In the genomic region with DNA sequence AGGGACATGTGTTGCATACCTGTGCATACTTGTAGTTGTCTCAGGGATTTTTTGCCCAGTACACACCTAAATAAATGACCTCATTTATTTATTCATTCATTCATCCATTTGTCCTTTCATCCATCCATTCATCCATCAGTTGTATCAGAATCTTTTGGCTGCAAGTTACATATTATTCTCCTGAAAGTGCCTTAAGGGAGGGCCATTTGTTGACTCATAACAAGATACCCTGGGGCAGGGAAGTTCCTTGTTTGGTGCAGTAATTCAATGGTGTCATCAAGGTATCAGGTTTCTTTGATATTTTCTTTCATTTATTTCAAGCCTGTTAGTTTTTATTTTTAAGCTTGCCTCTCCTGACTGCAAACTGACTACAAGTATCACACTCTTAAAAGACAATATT, we compare ENCODE assay signal across 16 cellular contexts.
DNase-seq lines count a peak whose midpoint lies in the region; ATAC-seq and TF ChIP-seq lines count a peak whose summit lies in the region.
"Had no signal": no experiment of that assay in that cellular context is flagged by ENCODE, and none has a peak within 500 bp of the region (broad histone marks: within the 10 kb centered on the region; RNA-seq: fewer than 3 reads in every experiment).

No MANE protein-coding gene starts in this region.

- H4K20me1 ChIP-seq in GM23338 (replicated peaks; ENCODE audit: insufficient read depth) = no peaks in the 10 kb centered on the region
- H4K20me1 ChIP-seq in fibroblast of lung (ENCODE audit: control insufficient read depth, extremely low read depth, insufficient read depth, low read length) = no peaks in the 10 kb centered on the region

- H3K4me2 ChIP-seq in GM23338 = peak overlapping the region; percentile 17; the same call in 1 of the 2 replicates
- no peak overlapping the region for H3K4me2 ChIP-seq in fibroblast of lung (ENCODE audit: extremely low read depth, insufficient read depth, low read length)

- DNase-seq in AG04450 (ENCODE audit: low read depth, low spot score) (peak; percentile 2), GM23338 (ENCODE audit: low spot score) (peak; percentile 16), NCI-H69 (lab: John Stamatoyannopoulos, UW) (peak; percentile 83), fibroblast of lung (ENCODE audit: low read depth in 2 of 2) (peak; percentile 4 to 67), Kasumi-1 (lab: John Stamatoyannopoulos, UW) (no peak), HUDEP-2 (lab: John Stamatoyannopoulos, UW; ENCODE audit: unreplicated experiment in 76 of 76) (no peak)
- DNase-seq: activated B cell treated with CpG ODN at 0.5 μM for 24 hours, immature natural killer cell, NCI-H187 treated with DMSO at 0.1 percent for 48 hours, Right ventricle myocardium superior had no signal

- H3K4me3 Mint-ChIP-seq in GM23338 = no peak overlapping the region
- H3K4me3 Mint-ChIP-seq: activated B cell treated with CpG ODN at 0.5 μM for 24 hours; immature natural killer cell; natural killer cell treated with Interleukin-12 subunit alpha and Interleukin-12 subunit beta and Interleukin-15 and Interleukin-18, amount 100 ng/mL, for 72 hours had no signal

- POLR2A ChIA-PET in AG04450 (lab: Yijun Ruan, JAX) = no interaction called here

- H3K27ac Mint-ChIP-seq in GM23338 = no peak overlapping the region
- H3K27ac Mint-ChIP-seq: activated B cell treated with CpG ODN at 0.5 μM for 24 hours; immature natural killer cell; natural killer cell treated with Interleukin-12 subunit alpha and Interleukin-12 subunit beta and Interleukin-15 and Interleukin-18, amount 100 ng/mL, for 72 hours had no signal

- ATAC-seq in GM23338 (no peak), GM19452 (IDR thresholded peaks at IDR 0.05; ENCODE audit: unreplicated experiment) (no peak), GM19035 (IDR thresholded peaks at IDR 0.05; ENCODE audit: unreplicated experiment) (no peak)
- ATAC-seq: natural killer cell treated with Interleukin-12 subunit alpha and Interleukin-12 subunit beta and Interleukin-15 and Interleukin-18, amount 100 ng/mL, for 72 hours had no signal

- no peak overlapping the region for H3K4me3 ChIP-seq in AG04450 (ENCODE audit: low read depth, low read length)
- no peak overlapping the region for H3K4me3 ChIP-seq in GM23338
- H3K4me3 ChIP-seq in fibroblast of lung (replicated peaks in 1 of 4; ENCODE audit: control extremely low read depth in 1 of 4, insufficient read depth in 1 of 4, low read depth in 3 of 4, low read length in 4 of 4) = no peak overlapping the region
- H3K4me3 ChIP-seq: skin epidermis, vagina had no signal

- no peaks in the 10 kb centered on the region for H3K79me2 ChIP-seq in GM23338 (replicated peaks; ENCODE audit: insufficient read depth)
- no peaks in the 10 kb centered on the region for H3K79me2 ChIP-seq in fibroblast of lung (ENCODE audit: control insufficient read depth, insufficient read depth, low read length)

- H3K9me2 ChIP-seq in GM23338 (ENCODE audit: insufficient read depth) = no peaks in the 10 kb centered on the region

- no peak overlapping the region for H2AFZ ChIP-seq in GM23338
- no peak overlapping the region for H2AFZ ChIP-seq in fibroblast of lung (ENCODE audit: low read length)

- peaks cover 2% of the 10 kb centered on the region; the same call in 2 of the 3 replicates for H3K36me3 Mint-ChIP-seq in GM23338 (ENCODE audit: low read depth)
- H3K36me3 Mint-ChIP-seq: immature natural killer cell; natural killer cell treated with Interleukin-12 subunit alpha and Interleukin-12 subunit beta and Interleukin-15 and Interleukin-18, amount 100 ng/mL, for 72 hours had no signal

- CTCF ChIA-PET in AG04450 (lab: Charles Lee) = no interaction called here

- H3K27me3 Mint-ChIP-seq in GM23338 (ENCODE audit: insufficient read depth, low read depth, poor library complexity) = peaks cover 2% of the 10 kb centered on the region
- H3K27me3 Mint-ChIP-seq: activated B cell treated with CpG ODN at 0.5 μM for 24 hours; natural killer cell treated with Interleukin-12 subunit alpha and Interleukin-12 subunit beta and Interleukin-15 and Interleukin-18, amount 100 ng/mL, for 72 hours had no signal

- no peaks in the 10 kb centered on the region for H3K36me3 ChIP-seq in GM23338 (ENCODE audit: insufficient read depth)
- H3K36me3 ChIP-seq in fibroblast of lung (ENCODE audit: control insufficient read depth, insufficient read depth, low read length) = no peaks in the 10 kb centered on the region
- H3K36me3 ChIP-seq: vagina had no signal

- no peaks in the 10 kb centered on the region for H3K27me3 ChIP-seq in AG04450 (ENCODE audit: control insufficient read depth, insufficient read depth, low read length)
- no peaks in the 10 kb centered on the region for H3K27me3 ChIP-seq in GM23338 (ENCODE audit: insufficient read depth)
- no peaks in the 10 kb centered on the region for H3K27me3 ChIP-seq in fibroblast of lung (ENCODE audit: control insufficient read depth, insufficient read depth, low read length)
- H3K27me3 ChIP-seq: vagina had no signal

- H3K9me3 ChIP-seq in AG04450 (ENCODE audit: control insufficient read depth, insufficient read depth, low read length) (no peaks in the 10 kb centered on the region), fibroblast of lung (ENCODE audit: control insufficient read depth, insufficient read depth, low read depth, low read length) (no peaks in the 10 kb centered on the region)
- H3K9me3 ChIP-seq: vagina had no signal

- H3K27ac ChIP-seq in AG04450 (ENCODE audit: low read depth, low read length) (no peak overlapping the region), GM23338 (ENCODE audit: low read depth) (no peak overlapping the region), fibroblast of lung (ENCODE audit: insufficient read depth, low read length) (no peak overlapping the region)
- H3K27ac ChIP-seq: C4-2B, skin epidermis, vagina had no signal

- no peak overlapping the region for H3K9ac ChIP-seq in fibroblast of lung (ENCODE audit: insufficient read depth, low read length)

- H3K9me3 Mint-ChIP-seq in GM23338 = 0 out of 3 replicates have a peak, but pooled peaks cover 1% of the 10 kb centered on the region
- H3K9me3 Mint-ChIP-seq: activated B cell treated with CpG ODN at 0.5 μM for 24 hours had no signal

- no peaks in the 10 kb centered on the region for H3F3A ChIP-seq in GM23338 (replicated peaks; ENCODE audit: low read depth)

- H3K4me1 ChIP-seq in GM23338 (ENCODE audit: insufficient read depth) (peaks cover 65% of the 10 kb centered on the region), fibroblast of lung (ENCODE audit: control insufficient read depth, extremely low read depth, insufficient read depth, low read length) (no peaks in the 10 kb centered on the region)
- H3K4me1 ChIP-seq: vagina had no signal

- TF ChIP-seq CTCF in AG04450 (IDR thresholded peaks at IDR 0.05; ENCODE audit: low read depth, low read length) (no peak), GM23338 (conservative IDR thresholded peaks at IDR 0.05; ENCODE audit: low read depth in 2 of 2) (no peak), fibroblast of lung (conservative IDR thresholded peaks at IDR 0.05 in 1 of 2, IDR thresholded peaks at IDR 0.05 in 1 of 2; ENCODE audit: low read depth in 1 of 2, low read length in 2 of 2) (no peak)

- peaks cover 59% of the 10 kb centered on the region for H3K4me1 Mint-ChIP-seq in GM23338
- H3K4me1 Mint-ChIP-seq: activated B cell treated with CpG ODN at 0.5 μM for 24 hours, immature natural killer cell had no signal

TF ChIP-seq in GM23338, 12 proteins besides CTCF, POLR2A, EP300 and RAD21 (continues in another document):
- TF ChIP-seq POLR2AphosphoS5 (IDR thresholded peaks at IDR 0.05; ENCODE audit: low read depth) (no peak), EZH2 (IDR thresholded peaks at IDR 0.05; ENCODE audit: low read depth, unreplicated experiment) (no peak), EZH2phosphoT487 (IDR thresholded peaks at IDR 0.05; ENCODE audit: unreplicated experiment) (no peak), NANOG (IDR thresholded peaks at IDR 0.05; ENCODE audit: borderline replicate concordance) (no peak), CREB1 (CRISPR knock-in tag; IDR thresholded peaks at IDR 0.05; ENCODE audit: low read depth) (no peak), ZNF114 (CRISPR knock-in tag; IDR thresholded peaks at IDR 0.05) (no peak)
- TF ChIP-seq, protein P1, sequence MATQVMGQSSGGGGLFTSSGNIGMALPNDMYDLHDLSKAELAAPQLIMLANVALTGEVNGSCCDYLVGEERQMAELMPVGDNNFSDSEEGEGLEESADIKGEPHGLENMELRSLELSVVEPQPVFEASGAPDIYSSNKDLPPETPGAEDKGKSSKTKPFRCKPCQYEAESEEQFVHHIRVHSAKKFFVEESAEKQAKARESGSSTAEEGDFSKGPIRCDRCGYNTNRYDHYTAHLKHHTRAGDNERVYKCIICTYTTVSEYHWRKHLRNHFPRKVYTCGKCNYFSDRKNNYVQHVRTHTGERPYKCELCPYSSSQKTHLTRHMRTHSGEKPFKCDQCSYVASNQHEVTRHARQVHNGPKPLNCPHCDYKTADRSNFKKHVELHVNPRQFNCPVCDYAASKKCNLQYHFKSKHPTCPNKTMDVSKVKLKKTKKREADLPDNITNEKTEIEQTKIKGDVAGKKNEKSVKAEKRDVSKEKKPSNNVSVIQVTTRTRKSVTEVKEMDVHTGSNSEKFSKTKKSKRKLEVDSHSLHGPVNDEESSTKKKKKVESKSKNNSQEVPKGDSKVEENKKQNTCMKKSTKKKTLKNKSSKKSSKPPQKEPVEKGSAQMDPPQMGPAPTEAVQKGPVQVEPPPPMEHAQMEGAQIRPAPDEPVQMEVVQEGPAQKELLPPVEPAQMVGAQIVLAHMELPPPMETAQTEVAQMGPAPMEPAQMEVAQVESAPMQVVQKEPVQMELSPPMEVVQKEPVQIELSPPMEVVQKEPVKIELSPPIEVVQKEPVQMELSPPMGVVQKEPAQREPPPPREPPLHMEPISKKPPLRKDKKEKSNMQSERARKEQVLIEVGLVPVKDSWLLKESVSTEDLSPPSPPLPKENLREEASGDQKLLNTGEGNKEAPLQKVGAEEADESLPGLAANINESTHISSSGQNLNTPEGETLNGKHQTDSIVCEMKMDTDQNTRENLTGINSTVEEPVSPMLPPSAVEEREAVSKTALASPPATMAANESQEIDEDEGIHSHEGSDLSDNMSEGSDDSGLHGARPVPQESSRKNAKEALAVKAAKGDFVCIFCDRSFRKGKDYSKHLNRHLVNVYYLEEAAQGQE (IDR thresholded peaks at IDR 0.05; ENCODE audit: unreplicated experiment) = no peak

Comparison
In these comparisons a context has a peak if more than half of its experiments do, and no peak if none do; other contexts are left out.
1. DNase-seq: peak in AG04450 (single experiment), GM23338 (single experiment), NCI-H69 (single experiment) and fibroblast of lung (2 of 2); none in Kasumi-1 (0 of 2) and HUDEP-2 (0 of 76).